ENCODE assay signal across 10 cellular contexts in the genomic region with DNA sequence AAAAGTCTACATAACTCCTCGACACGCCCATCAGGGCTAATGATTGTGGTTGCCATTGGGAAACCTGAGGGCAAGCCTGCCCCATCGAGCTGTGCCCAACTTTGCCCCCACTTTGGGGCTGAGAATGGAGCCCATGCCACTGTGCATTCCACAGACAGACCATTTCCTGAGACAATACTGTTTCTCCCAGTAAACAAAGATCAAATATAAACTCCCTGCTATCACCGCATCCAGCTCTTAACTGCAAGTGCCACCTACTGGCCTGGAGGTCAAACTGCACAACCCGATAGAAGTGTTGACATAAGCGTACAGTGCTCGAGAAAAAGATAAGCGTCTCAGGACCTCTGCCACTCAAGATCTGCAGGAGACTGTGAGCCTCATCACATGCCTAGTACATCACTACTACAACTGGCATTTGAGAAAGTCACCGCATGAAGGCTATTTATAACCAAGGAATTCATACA. TPM values are rescaled to one million over a fixed set of nuclear protein-coding genes. Genes with fewer than 3 reads are reported as not detected.
DNase-seq lines count a peak whose midpoint lies in the region; FAIRE-seq and TF ChIP-seq lines count a peak whose summit lies in the region.
"Had no signal": no experiment of that assay in that cellular context is flagged by ENCODE, and none has a peak within 500 bp of the region (broad histone marks: within the 10 kb centered on the region; RNA-seq: fewer than 3 reads in every experiment).

No MANE protein-coding gene starts in this region.

- peak overlapping the region; percentile 57 for H3K4me2 ChIP-seq in OCI-LY3 (ENCODE audit: low read length)

- FAIRE-seq in H54 (lab: Jason Lieb, UNC) (peak; percentile 66), kidney (lab: Jason Lieb, UNC) (no peak)

- no peaks in the 10 kb centered on the region for H4K20me1 ChIP-seq in OCI-LY3 (ENCODE audit: insufficient read depth, low read length)

- H2AFZ ChIP-seq in OCI-LY3 (ENCODE audit: low read depth, low read length), result peak overlapping the region; percentile 93

- TF ChIP-seq POLR2A in H54 (IDR thresholded peaks at IDR 0.05; ENCODE audit: low read depth, low read length) (no peak), tibial nerve (IDR thresholded peaks at IDR 0.05) (no peak)

- H3K79me2 ChIP-seq in OCI-LY3 (ENCODE audit: low read length), result no peaks in the 10 kb centered on the region

- no peak for TF ChIP-seq EP300 in tibial nerve (IDR thresholded peaks at IDR 0.05)

- WGBS in tibial nerve, 2 donors, result 80 to 85% methylated on average over 9 of the region's 9 CpGs

- intact Hi-C loops in kidney (cut with DNase I), result no loop called here

- H3K27me3 ChIP-seq in OCI-LY3 (ENCODE audit: low read depth, low read length) (peaks cover 28% of the 10 kb centered on the region), tibial nerve (no peaks in the 10 kb centered on the region)

- TF ChIP-seq CTCF in OCI-LY3 (IDR thresholded peaks at IDR 0.05; ENCODE audit: low read depth, low read length) (peak; percentile 70), epithelial cell of proximal tubule (conservative IDR thresholded peaks at IDR 0.05; ENCODE audit: low read depth, low read length) (peak; percentile 50), tibial nerve (IDR thresholded peaks at IDR 0.05) (no peak), kidney (IDR thresholded peaks at IDR 0.05; ENCODE audit: borderline replicate concordance, extremely low read depth, insufficient read depth) (no peak)

- H3K36me3 ChIP-seq in OCI-LY3 (replicated peaks; ENCODE audit: low read depth, low read length), result no peaks in the 10 kb centered on the region
- H3K36me3 ChIP-seq in tibial nerve, result no peaks in the 10 kb centered on the region
- no peaks in the 10 kb centered on the region for H3K36me3 ChIP-seq in kidney (ENCODE audit: control insufficient read depth in 1 of 2, insufficient read depth in 2 of 2, low read length in 2 of 2)

- H3K4me1 ChIP-seq in OCI-LY3 (ENCODE audit: low read length) (peaks cover 5% of the 10 kb centered on the region; the same call in 1 of the 2 replicates), tibial nerve (no peaks in the 10 kb centered on the region), kidney (ENCODE audit: control insufficient read depth in 1 of 2, insufficient read depth in 1 of 2, low read depth in 1 of 2, low read length in 2 of 2) (no peaks in the 10 kb centered on the region)

- H3K9ac ChIP-seq in OCI-LY3 (ENCODE audit: low read length) (no peak overlapping the region), kidney (ENCODE audit: low read length in 2 of 2) (no peak overlapping the region)

- DNase-seq in CMK (ENCODE audit: low read depth) (peak; percentile 21), H54 (ENCODE audit: insufficient read length, low spot score) (peak; percentile 21), epithelial cell of proximal tubule (ENCODE audit: low read depth) (no peak), tibial nerve (ENCODE audit: low spot score in 2 of 2) (no peak), NCI-H2081 treated with DMSO at 0.1 percent for 48 hours (lab: John Stamatoyannopoulos, UW) (no peak), kidney (no peak)
- no peak for DNase-seq in stimulated activated naive CD4-positive, alpha-beta T cell (lab: John Stamatoyannopoulos, UW)
- DNase-seq: hypothalamus had no signal

- H3K4me3 ChIP-seq in OCI-LY3 (ENCODE audit: low read length) (peak overlapping the region; percentile 68), epithelial cell of proximal tubule (ENCODE audit: low read depth, low read length) (no peak overlapping the region), tibial nerve (no peak overlapping the region), kidney (ENCODE audit: low read length in 2 of 2) (no peak overlapping the region)
- H3K4me3 ChIP-seq: SK-N-MC had no signal

- no peaks in the 10 kb centered on the region; the same call in 1 of the 2 replicates for H3K9me3 ChIP-seq in OCI-LY3 (ENCODE audit: insufficient read depth, low read length)
- peaks cover 0 to 6% (median 0%) of the 10 kb centered on the region in 4 donors for H3K9me3 ChIP-seq in tibial nerve
- no peaks in the 10 kb centered on the region for H3K9me3 ChIP-seq in kidney (ENCODE audit: control insufficient read depth in 1 of 2, low read length in 2 of 2)

- H3K27ac ChIP-seq in OCI-LY3 (ENCODE audit: low read length), result no peak overlapping the region
- no peak overlapping the region for H3K27ac ChIP-seq in tibial nerve
- H3K27ac ChIP-seq in kidney (ENCODE audit: low read depth in 2 of 2, low read length in 2 of 2), result no peak overlapping the region
- H3K27ac ChIP-seq: SK-N-MC had no signal

RNA-seq across cellular contexts. Expression of a gene that starts 4.7 kb away (rescaled TPM):
- total RNA-seq in epithelial cell of proximal tubule (not detected in 2 replicates), tibial nerve (not detected), kidney (not detected)
- not detected for polyA plus RNA-seq in kidney (ENCODE audit: insufficient read depth, low read depth, low replicate concordance)

RNA-seq across cellular contexts. Expression of a gene that starts 19.6 kb away (rescaled TPM):
- total RNA-seq in epithelial cell of proximal tubule (not detected in 2 replicates), tibial nerve (not detected), kidney (not detected)
- not detected for polyA plus RNA-seq in kidney (ENCODE audit: insufficient read depth, low read depth, low replicate concordance)

RNA-seq across cellular contexts. Expression of a gene that starts 50.2 kb away (rescaled TPM):
- total RNA-seq in epithelial cell of proximal tubule, result not detected in 2 replicates
- not detected for total RNA-seq in tibial nerve
- not detected for total RNA-seq in kidney
- not detected for polyA plus RNA-seq in kidney (ENCODE audit: insufficient read depth, low read depth, low replicate concordance)

RNA-seq across cellular contexts. Expression of a gene that starts 51.8 kb away (rescaled TPM):
- total RNA-seq in epithelial cell of proximal tubule, result not detected in 2 replicates
- total RNA-seq in tibial nerve, result not detected
- total RNA-seq in kidney, result not detected
- polyA plus RNA-seq in kidney (ENCODE audit: insufficient read depth, low read depth, low replicate concordance), result not detected

Comparison
In these comparisons a context has a peak if more than half of its experiments do, and no peak if none do; other contexts are left out.
1. DNase-seq: peak in CMK (single experiment) and H54 (single experiment); none in epithelial cell of proximal tubule (single experiment), tibial nerve (0 of 2), NCI-H2081 treated with DMSO at 0.1 percent for 48 hours (single experiment), kidney (single experiment) and stimulated activated naive CD4-positive, alpha-beta T cell (0 of 6).
2. CTCF ChIP-seq: peak in OCI-LY3 (single experiment) and epithelial cell of proximal tubule (single experiment); none in tibial nerve (0 of 5) and kidney (single experiment).